In genomic region chr3:87691109-87691508, GRCh38 we compare ENCODE assay signal across 19 cellular contexts.
"Had no signal": no experiment of that assay in that cellular context is flagged by ENCODE, and none has a peak within 500 bp of the region (broad histone marks: within the 10 kb centered on the region; RNA-seq: fewer than 3 reads in every experiment).

No MANE protein-coding gene starts in this region.

- DNase-seq: activated CD4-positive, alpha-beta T cell treated with anti-CD3 and anti-CD28 coated beads, Interleukin-2, amount 50 U/mL, for 48 hours; activated gamma-delta T cell treated with Interleukin-2 at 50 U/mL for 16 hours; adrenal gland; dermis blood vessel endothelial cell; effector memory CD8-positive, alpha-beta T cell; gastrocnemius medialis; head of caudate nucleus; kidney; left ventricle myocardium inferior; stimulated activated CD4-positive, alpha-beta T cell treated with anti-CD3 and anti-CD28 coated beads, Interleukin-15, amount 100 ng/mL, for 24 hours; stimulated activated CD4-positive, alpha-beta T cell treated with anti-CD3 and anti-CD28 coated beads, Interleukin-2, amount 100 ng/mL, for 48 hours; stimulated activated naive CD8-positive, alpha-beta T cell treated with anti-CD3 and anti-CD28 coated beads, Interleukin-15, amount 100 ng/mL, for 72 hours; transverse colon had no signal

- H3K27ac ChIP-seq: adrenal gland, cardiac muscle cell, gastrocnemius medialis, left ventricle myocardium inferior, right atrium auricular region, skin epidermis, suprapubic skin, transverse colon, VCaP had no signal

- H3K4me3 ChIP-seq: adrenal gland, cardiac muscle cell, gastrocnemius medialis, left ventricle myocardium inferior, right atrium auricular region, skin epidermis, suprapubic skin, transverse colon had no signal

- H3K27me3 ChIP-seq: adrenal gland, cardiac muscle cell, gastrocnemius medialis, right atrium auricular region, suprapubic skin, transverse colon had no signal

- H3K4me1 ChIP-seq: adrenal gland, left ventricle myocardium inferior, right atrium auricular region, suprapubic skin, transverse colon had no signal

- H3K36me3 ChIP-seq: adrenal gland, cardiac muscle cell, gastrocnemius medialis, left ventricle myocardium inferior, right atrium auricular region, suprapubic skin, transverse colon had no signal

- FAIRE-seq: astrocyte, kidney had no signal

- H3K9me3 ChIP-seq: adrenal gland, gastrocnemius medialis, left ventricle myocardium inferior, right atrium auricular region, suprapubic skin, transverse colon had no signal
